9 cellular contexts compared by ENCODE assay signal in genomic region chr5:141051526-141051876, GRCh38. TPM values are rescaled to one million over a fixed set of nuclear protein-coding genes. Genes with fewer than 3 reads are reported as not detected.
DNase-seq lines count a peak whose midpoint lies in the region; ATAC-seq and TF ChIP-seq lines count a peak whose summit lies in the region.
"Had no signal": no experiment of that assay in that cellular context is flagged by ENCODE, and none has a peak within 500 bp of the region (broad histone marks: within the 10 kb centered on the region; RNA-seq: fewer than 3 reads in every experiment).

No MANE protein-coding gene starts in this region.

- H4K20me1 ChIP-seq in PC-3 (ENCODE audit: low read length), result no peaks in the 10 kb centered on the region

- DNase-seq in COR-L47 (lab: John Stamatoyannopoulos, UW), result peak; percentile 14
- peak; percentile 8 for DNase-seq in PC-3
- DNase-seq in glutamatergic neuron, result no peak
- no peak for DNase-seq in psoas muscle
- no peak for DNase-seq in kidney tubule cell (ENCODE audit: low spot score)
- DNase-seq in foreskin fibroblast, result no peak
- DNase-seq in KG1 (lab: John Stamatoyannopoulos, UW), result no peak

- no peak overlapping the region for H3K27ac ChIP-seq in PC-3 (ENCODE audit: low read length)
- no peak overlapping the region for H3K27ac ChIP-seq in psoas muscle
- H3K27ac ChIP-seq: RWPE1 had no signal

- H3K9me3 Mint-ChIP-seq in glutamatergic neuron (ENCODE audit: unreplicated experiment), result no peaks in the 10 kb centered on the region

- intact Hi-C loops in PC-3 (cut with micrococcal nuclease), result no loop called here
- intact Hi-C loops in psoas muscle (cut with DNase I), result no loop called here

- ATAC-seq in PC-3, result peak; percentile 72
- ATAC-seq in psoas muscle, result no peak
- no peak for ATAC-seq in HG03460 (IDR thresholded peaks at IDR 0.05; ENCODE audit: unreplicated experiment)

- H3K9me2 ChIP-seq in PC-3 (replicated peaks; ENCODE audit: low read length), result no peaks in the 10 kb centered on the region

- H3K4me1 Mint-ChIP-seq in glutamatergic neuron (ENCODE audit: low read depth, unreplicated experiment), result peaks cover 2% of the 10 kb centered on the region

- TF ChIP-seq CTCF in PC-3 (conservative IDR thresholded peaks at IDR 0.05; ENCODE audit: low read depth, low read length) (no peak), glutamatergic neuron (IDR thresholded peaks at IDR 0.05; ENCODE audit: partially characterized antibody, unreplicated experiment) (no peak), psoas muscle (IDR thresholded peaks at IDR 0.05) (no peak), foreskin fibroblast (IDR thresholded peaks at IDR 0.05; ENCODE audit: low read depth, low read length) (no peak)

- H3K36me3 ChIP-seq in PC-3 (ENCODE audit: low read depth, low read length) (no peaks in the 10 kb centered on the region), psoas muscle (ENCODE audit: insufficient read depth in 1 of 2, low read depth in 1 of 2) (no peaks in the 10 kb centered on the region)

- H3K4me3 Mint-ChIP-seq in glutamatergic neuron (ENCODE audit: unreplicated experiment), result peak overlapping the region; percentile 90

- H3K4me3 ChIP-seq in PC-3 (ENCODE audit: low read length), result peak overlapping the region; percentile 80
- peak overlapping the region; percentile 66 for H3K4me3 ChIP-seq in psoas muscle
- H3K4me3 ChIP-seq in foreskin fibroblast (ENCODE audit: low read depth in 1 of 2, low read length in 2 of 2), result peak overlapping the region in 1 of 2 donors; percentile 22

- H3K79me2 ChIP-seq in PC-3 (ENCODE audit: low read length), result no peaks in the 10 kb centered on the region

- H3F3A ChIP-seq in PC-3 (ENCODE audit: low read length, unreplicated experiment), result no peaks in the 10 kb centered on the region

- no peak overlapping the region for H3K9ac ChIP-seq in PC-3 (ENCODE audit: low read length)

- POLR2A ChIA-PET in PC-3 (lab: Charles Lee; ENCODE audit: unreplicated experiment), result interaction anchor here (0.6 kb wide), 1 partner anchor 872 kb away, joined by 4 read pairs; no protein-coding TSS in a partner anchor

- BruUV-seq in PC-3 (replicated peaks; lab: Mats Ljungman, UMichigan), result no TSS peak

- H3K36me3 Mint-ChIP-seq in glutamatergic neuron (ENCODE audit: unreplicated experiment), result no peaks in the 10 kb centered on the region

- WGBS in psoas muscle, 3 donors, result 6 to 8% (median 7%) methylated on average over 19 of the region's 19 CpGs

- no peaks in the 10 kb centered on the region for H3K9me3 ChIP-seq in PC-3 (ENCODE audit: low read length)
- no peaks in the 10 kb centered on the region for H3K9me3 ChIP-seq in psoas muscle

- H3K27me3 Mint-ChIP-seq in glutamatergic neuron (ENCODE audit: unreplicated experiment), result peaks cover 3% of the 10 kb centered on the region

- H3K27ac Mint-ChIP-seq in glutamatergic neuron (ENCODE audit: unreplicated experiment), result no peak overlapping the region

- peak overlapping the region; percentile 89 for H2AFZ ChIP-seq in PC-3 (ENCODE audit: low read length)

- peak overlapping the region; percentile 88 for H3K4me2 ChIP-seq in PC-3 (ENCODE audit: low read length)

- CTCF ChIA-PET in PC-3 (lab: Charles Lee), result interaction anchor here (0.6 to 1.2 kb wide), 3 partner anchors 10 to 230 kb away, joined by 3 to 4 read pairs (median 3); partner anchors contain the start of gene PCDHA5

- H3K4me1 ChIP-seq in PC-3 (ENCODE audit: insufficient read depth, low read length) (no peaks in the 10 kb centered on the region), psoas muscle (no peaks in the 10 kb centered on the region)

- H3K27me3 ChIP-seq in PC-3 (ENCODE audit: low read length) (no peaks in the 10 kb centered on the region), psoas muscle (ENCODE audit: insufficient read depth in 3 of 3, low read length in 2 of 3) (peaks cover 4 to 32% (median 8%) of the 10 kb centered on the region in 3 donors)

RNA-seq across cellular contexts. Expression of gene PCDHB1, which starts 0.3 kb away (rescaled TPM):
- total RNA-seq in PC-3 (2014; rRNA removed) (0.06 and 0.07 TPM in 2 replicates), glutamatergic neuron (ENCODE audit: unreplicated experiment) (not detected), psoas muscle (under 1 TPM in 1 of 4 donors, not detected in 3; 0.06 TPM)
- polyA plus RNA-seq in psoas muscle, result under 1 TPM in 1 of 3 donors, not detected in 2; 0.01 TPM

RNA-seq across cellular contexts. Expression of gene PCDHB2, which starts 42.9 kb away (rescaled TPM):
- total RNA-seq in PC-3 (2014; rRNA removed) (13.8 and 15.0 TPM in 2 replicates), glutamatergic neuron (ENCODE audit: unreplicated experiment) (103 TPM), psoas muscle (1 to 10 TPM in 2 of 4 donors, under 1 TPM in 2; 0.88 to 1.6 (median 1.2) TPM)
- under 1 TPM; 0.30 to 0.61 (median 0.31) TPM for polyA plus RNA-seq in psoas muscle

RNA-seq across cellular contexts. Expression of gene PCDHB3, which starts 48.8 kb away (rescaled TPM):
- total RNA-seq in PC-3 (2014; rRNA removed) (0.36 and 0.58 TPM in 2 replicates), glutamatergic neuron (ENCODE audit: unreplicated experiment) (36.9 TPM), psoas muscle (1 to 10 TPM in 1 of 4 donors, under 1 TPM in 3; 0.65 to 1.8 (median 0.81) TPM)
- under 1 TPM; 0.18 to 0.82 (median 0.31) TPM for polyA plus RNA-seq in psoas muscle

Comparison
In these comparisons a context has a peak if more than half of its experiments do, and no peak if none do; other contexts are left out.
1. DNase-seq: peak in COR-L47 (single experiment) and PC-3 (single experiment); none in glutamatergic neuron (single experiment), psoas muscle (0 of 2), kidney tubule cell (single experiment), foreskin fibroblast (0 of 2) and KG1 (single experiment).
2. RNA of gene PCDHB3, which starts 48.8 kb away (total RNA-seq): 36.9 TPM in glutamatergic neuron (single experiment); 0.65 to 1.8 TPM in psoas muscle and 0.36 to 0.58 TPM in PC-3; every median in the first group is over 10 times any median in the second.